Comparison of ENCODE assay signal across 8 cellular contexts in genomic region chr2:179106342-179107178, GRCh38. TPM values are rescaled to one million over a fixed set of nuclear protein-coding genes. Genes with fewer than 3 reads are reported as not detected.
DNase-seq lines count a peak whose midpoint lies in the region; ATAC-seq, FAIRE-seq and TF ChIP-seq lines count a peak whose summit lies in the region.

No MANE protein-coding gene starts in this region.

- H3K27me3 Mint-ChIP-seq in astrocyte (ENCODE audit: low read depth, unreplicated experiment), result no peaks in the 10 kb centered on the region

- H3K4me1 Mint-ChIP-seq in astrocyte (ENCODE audit: low read depth, unreplicated experiment), result peaks cover 25% of the 10 kb centered on the region

- no peak overlapping the region for H3K4me3 Mint-ChIP-seq in astrocyte (ENCODE audit: unreplicated experiment)

- TF ChIP-seq CTCF in AG09319 (IDR thresholded peaks at IDR 0.05; ENCODE audit: low read depth, low read length) (no peak), astrocyte (IDR thresholded peaks at IDR 0.05; ENCODE audit: insufficient read depth, low read depth, low read length) (no peak), kidney (IDR thresholded peaks at IDR 0.05; ENCODE audit: borderline replicate concordance, extremely low read depth, insufficient read depth) (no peak), ovary (IDR thresholded peaks at IDR 0.05) (no peak)

- H4K20me1 ChIP-seq in astrocyte (ENCODE audit: insufficient read depth, low read length), result no peaks in the 10 kb centered on the region

- TF ChIP-seq POLR2A in ovary (IDR thresholded peaks at IDR 0.05), result no peak

- no peak overlapping the region for H2AFZ ChIP-seq in astrocyte (ENCODE audit: low read depth, low read length)

- no peak for TF ChIP-seq EP300 in ovary (IDR thresholded peaks at IDR 0.05)

- H3K36me3 ChIP-seq in astrocyte (ENCODE audit: insufficient read depth, low read length) (peaks cover 5% of the 10 kb centered on the region), kidney (ENCODE audit: control insufficient read depth in 1 of 2, insufficient read depth in 2 of 2, low read length in 2 of 2) (peaks cover 7 to 11% of the 10 kb centered on the region in 2 donors), ovary (no peaks in the 10 kb centered on the region)

- no peaks in the 10 kb centered on the region for H3K9me3 Mint-ChIP-seq in astrocyte (ENCODE audit: unreplicated experiment)

- peak overlapping the region; percentile 61 for H3K4me2 ChIP-seq in astrocyte (ENCODE audit: low read length)

- WGBS in ovary, 3 donors, result 62 to 78% (median 64%) methylated on average over 7 of the region's 7 CpGs

- H3K27ac ChIP-seq in astrocyte (ENCODE audit: low read depth, low read length), result peak overlapping the region; percentile 34
- no peak overlapping the region for H3K27ac ChIP-seq in kidney (ENCODE audit: low read depth in 2 of 2, low read length in 2 of 2)
- peak overlapping the region; percentile 39 for H3K27ac ChIP-seq in temporal lobe (ENCODE audit: low read depth, low read length)
- H3K27ac ChIP-seq in ovary, result no peak overlapping the region

- H3K27me3 ChIP-seq in astrocyte (ENCODE audit: insufficient read depth, low read length) (no peaks in the 10 kb centered on the region), ovary (no peaks in the 10 kb centered on the region)

- peak overlapping the region; percentile 14 for H3K9ac ChIP-seq in astrocyte (ENCODE audit: low read length)
- H3K9ac ChIP-seq in kidney (ENCODE audit: low read length in 2 of 2), result no peak overlapping the region

- peak; percentile 70 for ATAC-seq in GM18868 (IDR thresholded peaks at IDR 0.05; ENCODE audit: unreplicated experiment)
- ATAC-seq in HG03097 (IDR thresholded peaks at IDR 0.05; ENCODE audit: low FRiP score, unreplicated experiment), result peak; percentile 58

- DNase-seq in AG09319 (ENCODE audit: extremely low read depth, low read depth) (peak; percentile 75), NCI-H2196 treated with DMSO at 0.1 percent for 48 hours (lab: John Stamatoyannopoulos, UW; ENCODE audit: unreplicated experiment) (peak; percentile 81), astrocyte (ENCODE audit: low read depth) (peak; percentile 95), kidney (no peak), ovary (no peak)

- H3K4me3 ChIP-seq in astrocyte (ENCODE audit: insufficient read depth, low read depth, low read length), result no peak overlapping the region
- H3K4me3 ChIP-seq in kidney (ENCODE audit: low read length in 2 of 2), result no peak overlapping the region
- no peak overlapping the region for H3K4me3 ChIP-seq in ovary

- no peaks in the 10 kb centered on the region for H3K9me3 ChIP-seq in astrocyte (ENCODE audit: insufficient read depth, low read depth, low read length)
- H3K9me3 ChIP-seq in kidney (ENCODE audit: control insufficient read depth in 1 of 2, low read length in 2 of 2), result no peaks in the 10 kb centered on the region
- no peaks in the 10 kb centered on the region for H3K9me3 ChIP-seq in ovary

- H3K79me2 ChIP-seq in astrocyte (ENCODE audit: insufficient read depth, low read length), result no peaks in the 10 kb centered on the region

- intact Hi-C loops in kidney (cut with DNase I) (no loop called here), ovary (cut with DNase I) (no loop called here)

- H3K36me3 Mint-ChIP-seq in astrocyte (ENCODE audit: low read depth, unreplicated experiment), result no peaks in the 10 kb centered on the region

- FAIRE-seq in astrocyte (lab: Jason Lieb, UNC), result peak; percentile 99
- peak; percentile 86 for FAIRE-seq in kidney (lab: Jason Lieb, UNC)

- peaks cover 22% of the 10 kb centered on the region for H3K4me1 ChIP-seq in astrocyte (ENCODE audit: insufficient read depth, low read length)
- H3K4me1 ChIP-seq in kidney (ENCODE audit: control insufficient read depth in 1 of 2, insufficient read depth in 1 of 2, low read depth in 1 of 2, low read length in 2 of 2), result peaks cover 4 to 11% of the 10 kb centered on the region in 2 donors
- H3K4me1 ChIP-seq in ovary (ENCODE audit: insufficient read depth), result no peaks in the 10 kb centered on the region

- H3K27ac Mint-ChIP-seq in astrocyte (ENCODE audit: unreplicated experiment), result peak overlapping the region; percentile 73

RNA-seq across cellular contexts. Expression of gene CCDC141, which starts 56.6 kb away (rescaled TPM):
- total RNA-seq in astrocyte (0.18 TPM in 1 of 2 replicates, not detected in the other), kidney (3.0 TPM), temporal lobe (1.5 TPM), ovary (1 to 10 TPM in 2 of 7 donors, under 1 TPM in 5; 0.35 to 6.2 (median 0.85) TPM)
- polyA plus RNA-seq in kidney (ENCODE audit: insufficient read depth, low read depth, low replicate concordance) (not detected), ovary (under 1 TPM; 0.47 to 0.50 TPM)

Comparison
In these comparisons a context has a peak if more than half of its experiments do, and no peak if none do; other contexts are left out.
1. DNase-seq: peak in AG09319 (single experiment), NCI-H2196 treated with DMSO at 0.1 percent for 48 hours (single experiment) and astrocyte (single experiment); none in kidney (single experiment) and ovary (0 of 5).
2. H3K27ac ChIP-seq: peak in astrocyte (single experiment) and temporal lobe (single experiment); none in kidney (0 of 2) and ovary (0 of 2).